27 cellular contexts compared by ENCODE assay signal in genomic region chr15:71830981-71831380, GRCh38. TPM values are rescaled to one million over a fixed set of nuclear protein-coding genes. Genes with fewer than 3 reads are reported as not detected.
DNase-seq lines count a peak whose midpoint lies in the region; ATAC-seq and TF ChIP-seq lines count a peak whose summit lies in the region.
"Had no signal": no experiment of that assay in that cellular context is flagged by ENCODE, and none has a peak within 500 bp of the region (broad histone marks: within the 10 kb centered on the region; RNA-seq: fewer than 3 reads in every experiment).

No MANE protein-coding gene starts in this region.

- no peaks in the 10 kb centered on the region for H3K9me2 ChIP-seq in Karpas-422 (replicated peaks; ENCODE audit: insufficient read depth, low read length)

- in situ Hi-C loops in brain microvascular endothelial cell (cut with HindIII; ENCODE audit: low pct_ligation_motif_present, low sequenced_read_pairs) = no loop called here

- TF ChIP-seq CTCF in right atrium auricular region (IDR thresholded peaks at IDR 0.05) = no peak
- no peak for TF ChIP-seq CTCF in heart left ventricle (IDR thresholded peaks at IDR 0.05)
- TF ChIP-seq CTCF in brain microvascular endothelial cell (IDR thresholded peaks at IDR 0.05; ENCODE audit: low read depth, low read length, missing control alignments) = no peak

- no peak for DNase-seq in Right ventricle myocardium superior
- no peak for DNase-seq in right atrium auricular region (ENCODE audit: low spot score)
- DNase-seq in heart left ventricle = no peak
- DNase-seq in Right ventricle myocardium inferior (ENCODE audit: missing footprints) = no peak
- DNase-seq in Karpas-422 = peak; percentile 34
- DNase-seq in brain microvascular endothelial cell = no peak
- DNase-seq: 8988T; ACHN; BE2C; C1 segment of cervical spinal cord; CD4-positive, alpha-beta memory T cell; CD4-positive, CD25-positive, alpha-beta regulatory T cell; CD8-positive, alpha-beta memory T cell; COR-L47; DMS 273 treated with DMSO at 0.1 percent for 48 hours; DMS153; DMS53; DMS79; DND-41; EL; GDM1 had no signal

- TF ChIP-seq POLR2A in heart left ventricle (IDR thresholded peaks at IDR 0.05) = no peak

- 0 out of 2 replicates have a peak, but pooled peaks cover 4% of the 10 kb centered on the region for H3K79me2 ChIP-seq in Karpas-422 (ENCODE audit: low read length)

- H3K9me3 ChIP-seq in right atrium auricular region (no peaks in the 10 kb centered on the region), heart left ventricle (no peaks in the 10 kb centered on the region), Karpas-422 (ENCODE audit: low read length) (no peaks in the 10 kb centered on the region)
- H3K9me3 ChIP-seq: BE2C had no signal

- H3K36me3 ChIP-seq in right atrium auricular region (peaks cover 24% of the 10 kb centered on the region), heart left ventricle (peaks cover 0 to 58% (median 39%) of the 10 kb centered on the region in 9 donors), Karpas-422 (ENCODE audit: insufficient read depth, low read length) (peaks cover 61% of the 10 kb centered on the region), brain microvascular endothelial cell (replicated peaks) (peaks cover 29% of the 10 kb centered on the region)

- H3K4me2 ChIP-seq in Karpas-422 (ENCODE audit: low read depth, low read length, poor library complexity, severe bottlenecking) = no peak overlapping the region
- H3K4me2 ChIP-seq: BLaER1 had no signal

- H2AFZ ChIP-seq in Karpas-422 (ENCODE audit: low read length) = no peak overlapping the region

- ATAC-seq in Right ventricle myocardium superior (ENCODE audit: poor library complexity) (peak; percentile 49), heart left ventricle (peak in 3 of 4 donors; percentile 41 to 60 (median 58)), Right ventricle myocardium inferior (no peak)
- ATAC-seq: GM12878 had no signal

- H3K27ac ChIP-seq in right atrium auricular region = no peak overlapping the region
- H3K27ac ChIP-seq in heart left ventricle = no peak overlapping the region
- H3K27ac ChIP-seq in Karpas-422 (ENCODE audit: low read length) = no peak overlapping the region
- H3K27ac ChIP-seq in brain microvascular endothelial cell = no peak overlapping the region
- H3K27ac ChIP-seq: BLaER1 had no signal

- intact Hi-C loops in Right ventricle myocardium superior (cut with DNase I) = no loop called here
- intact Hi-C loops in heart left ventricle (cut with DNase I) = no loop called here
- intact Hi-C loops in Right ventricle myocardium inferior (cut with DNase I) = no loop called here

- no peaks in the 10 kb centered on the region for H4K20me1 ChIP-seq in Karpas-422 (ENCODE audit: insufficient read depth, low read depth, low read length)
- H4K20me1 ChIP-seq: BLaER1 had no signal

- H3K4me1 ChIP-seq in right atrium auricular region = no peaks in the 10 kb centered on the region
- H3K4me1 ChIP-seq in heart left ventricle = no peaks in the 10 kb centered on the region
- no peaks in the 10 kb centered on the region for H3K4me1 ChIP-seq in Karpas-422 (ENCODE audit: low read length)
- H3K4me1 ChIP-seq: BE2C, BLaER1 had no signal

- WGBS in heart left ventricle, 4 donors = 43 to 85% (median 58%) methylated on average over 2 of the region's 2 CpGs

- H3K9ac ChIP-seq in Karpas-422 (ENCODE audit: low read length) = no peak overlapping the region
- H3K9ac ChIP-seq: BLaER1 had no signal

- no peak overlapping the region for H3K4me3 ChIP-seq in right atrium auricular region
- H3K4me3 ChIP-seq in heart left ventricle = no peak overlapping the region
- no peak overlapping the region for H3K4me3 ChIP-seq in Karpas-422 (ENCODE audit: low read length)
- no peak overlapping the region for H3K4me3 ChIP-seq in brain microvascular endothelial cell (ENCODE audit: low read depth, low read length)
- H3K4me3 ChIP-seq: BLaER1, GM12878 had no signal

- no peaks in the 10 kb centered on the region for H3K27me3 ChIP-seq in right atrium auricular region
- no peaks in the 10 kb centered on the region for H3K27me3 ChIP-seq in heart left ventricle
- H3K27me3 ChIP-seq in Karpas-422 (ENCODE audit: low read length) = no peaks in the 10 kb centered on the region
- no peaks in the 10 kb centered on the region for H3K27me3 ChIP-seq in brain microvascular endothelial cell (replicated peaks)
- H3K27me3 ChIP-seq: BE2C, BLaER1 had no signal

RNA-seq across cellular contexts. Expression of gene NR2E3, which starts 20.6 kb away (rescaled TPM):
- total RNA-seq in Right ventricle myocardium superior = 0.70 TPM
- total RNA-seq in right atrium auricular region = not detected
- total RNA-seq in heart left ventricle = under 1 TPM in 2 of 9 donors, not detected in 7; 0.20 to 0.25 TPM
- polyA plus RNA-seq in heart left ventricle = under 1 TPM; 0.07 to 0.11 TPM
- total RNA-seq in Right ventricle myocardium inferior = not detected
- total RNA-seq in Karpas-422 (2014; rRNA removed; shearing (Covaris generic); ENCODE audit: low replicate concordance) = not detected in 2 replicates
- total RNA-seq: A673; CD4-positive, alpha-beta memory T cell; CD4-positive, CD25-positive, alpha-beta regulatory T cell; CD8-positive, alpha-beta memory T cell; Daoy; G401; GM12878 had no signal
- polyA plus RNA-seq: CD14-positive monocyte; CD4-positive, alpha-beta memory T cell; CD8-positive, alpha-beta memory T cell had no signal
